8 cellular contexts compared by ENCODE assay signal in genomic region chr1:28518000-28518744, GRCh38. TPM values are rescaled to one million over a fixed set of nuclear protein-coding genes. Genes with fewer than 3 reads are reported as not detected.
DNase-seq lines count a peak whose midpoint lies in the region; ATAC-seq and TF ChIP-seq lines count a peak whose summit lies in the region.

No MANE protein-coding gene starts in this region.

- peak overlapping the region; percentile 75 for H3K4me3 ChIP-seq in BE2C (ENCODE audit: low read depth, low read length)
- peak overlapping the region; percentile 59 for H3K4me3 ChIP-seq in colonic mucosa
- H3K4me3 ChIP-seq in left lung = peak overlapping the region; percentile 53 to 60

- H3K9me3 ChIP-seq in BE2C = no peaks in the 10 kb centered on the region
- H3K9me3 ChIP-seq in colonic mucosa = no peaks in the 10 kb centered on the region
- H3K9me3 ChIP-seq in left lung = no peaks in the 10 kb centered on the region

- H3K27ac ChIP-seq in colonic mucosa (peak overlapping the region; percentile 81), left lung (peak overlapping the region; percentile 69 to 83)

- H3K36me3 ChIP-seq in BE2C = peaks cover 11% of the 10 kb centered on the region
- no peaks in the 10 kb centered on the region for H3K36me3 ChIP-seq in colonic mucosa
- peaks cover 0 to 23% of the 10 kb centered on the region in 2 donors for H3K36me3 ChIP-seq in left lung

- ATAC-seq in GM19025 (IDR thresholded peaks at IDR 0.05; ENCODE audit: low read depth, unreplicated experiment) = peak; percentile 74
- peak; percentile 76 for ATAC-seq in HG03280 (IDR thresholded peaks at IDR 0.05; ENCODE audit: unreplicated experiment)
- peak; percentile 95 for ATAC-seq in left lung

- peak; percentile 62 for TF ChIP-seq CTCF in BE2C (IDR thresholded peaks at IDR 0.05; ENCODE audit: low read depth, low read length)
- peak; percentile 99 for TF ChIP-seq CTCF in colonic mucosa (IDR thresholded peaks at IDR 0.05)
- peak; percentile 99 to 100 for TF ChIP-seq CTCF in left lung (IDR thresholded peaks at IDR 0.05)

- H3K9ac ChIP-seq in colonic mucosa (ENCODE audit: low read depth in 2 of 2, low read length in 2 of 2) = peak overlapping the region; percentile 70 to 84

- no peaks in the 10 kb centered on the region for H3K27me3 ChIP-seq in BE2C
- H3K27me3 ChIP-seq in colonic mucosa = no peaks in the 10 kb centered on the region
- no peaks in the 10 kb centered on the region for H3K27me3 ChIP-seq in left lung

- H3K4me1 ChIP-seq in BE2C = no peaks in the 10 kb centered on the region; the same call in 1 of the 2 replicates
- H3K4me1 ChIP-seq in colonic mucosa = peaks cover 7% of the 10 kb centered on the region
- peaks cover 8 to 27% of the 10 kb centered on the region in 2 donors for H3K4me1 ChIP-seq in left lung

- peak; percentile 87 for DNase-seq in BE2C
- peak; percentile 71 to 92 for DNase-seq in NCI-H446 (lab: John Stamatoyannopoulos, UW)
- peak; percentile 84 to 88 for DNase-seq in activated CD4-positive, alpha-beta T cell treated with anti-CD3 and anti-CD28 coated beads for 4 hours
- peak; percentile 95 for DNase-seq in colonic mucosa
- DNase-seq in left lung = peak; percentile 92 to 99
- peak; percentile 83 for DNase-seq in stimulated activated CD4-positive, alpha-beta T cell treated with anti-CD3 and anti-CD28 coated beads, Interleukin-2, amount 100 ng/mL, for 4 hours (ENCODE audit: low read depth)

- intact Hi-C loops in colonic mucosa (cut with DNase I) (loop anchor here (5.0 kb wide), 2 partner anchors 84 to 359 kb away; no protein-coding TSS in a partner anchor), left lung (cut with DNase I) (loop anchor here in 1 of 2 donors (5.0 kb wide), 1 partner anchor 84 kb away; no protein-coding TSS in a partner anchor)

RNA-seq across cellular contexts. Expression of gene RCC1, which starts 12.3 kb away (rescaled TPM):
- polyA plus RNA-seq in BE2C (2012; ENCODE audit: insufficient read depth, insufficient read length, low read depth) = 29.6 TPM
- total RNA-seq in colonic mucosa (100 to 1,000 TPM in 1 of 2 donors, 10 to 100 TPM in 1; 29.9 to 101 TPM), left lung (10 to 100 TPM; 35.5 to 36.3 TPM)

RNA-seq across cellular contexts. Expression of gene TRNAU1AP, which starts 34.7 kb away (rescaled TPM):
- 8.5 TPM for polyA plus RNA-seq in BE2C (2012; ENCODE audit: insufficient read depth, insufficient read length, low read depth)
- total RNA-seq in colonic mucosa (10 to 100 TPM; 22.1 to 28.6 TPM), left lung (10 to 100 TPM; 26.1 to 27.0 TPM)

Comparison
In these comparisons a context has a peak if more than half of its experiments do, and no peak if none do; other contexts are left out.
1. Peak in every context shown above with its lines: DNase-seq, ATAC-seq, H3K4me3 ChIP-seq and H3K27ac ChIP-seq.